29 cellular contexts compared by ENCODE assay signal in the genomic region with DNA sequence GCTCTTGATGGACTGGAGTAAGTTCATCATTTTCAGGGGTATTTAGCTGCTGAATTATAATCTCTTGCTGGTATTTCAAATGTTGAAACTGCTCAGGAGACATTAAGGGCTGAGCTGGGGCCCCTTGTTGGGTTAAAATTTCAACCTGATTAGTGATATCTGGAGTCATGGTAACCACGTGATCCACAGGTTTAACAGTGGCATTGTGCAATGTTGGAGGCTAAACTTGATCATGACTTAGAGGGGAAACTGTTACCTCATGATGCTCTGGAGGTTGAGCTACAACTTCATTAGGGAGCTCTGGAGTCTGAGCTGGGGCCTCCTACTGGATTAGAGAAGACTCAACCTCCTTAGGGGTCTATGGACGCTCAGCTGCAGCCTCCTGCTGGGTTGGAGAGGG. TPM values are rescaled to one million over a fixed set of nuclear protein-coding genes. Genes with fewer than 3 reads are reported as not detected.
"Had no signal": no experiment of that assay in that cellular context is flagged by ENCODE, and none has a peak within 500 bp of the region (broad histone marks: within the 10 kb centered on the region; RNA-seq: fewer than 3 reads in every experiment).

No MANE protein-coding gene starts in this region.

- H3K9me3 Mint-ChIP-seq: activated CD8-positive, alpha-beta T cell treated with anti-CD3 and anti-CD28 coated beads for 36 hours; activated naive CD4-positive, alpha-beta T cell treated with anti-CD3 and anti-CD28 coated beads, Interleukin-2, amount 10 ng/mL, durations not matched to agents 7 days and 5 days; activated naive CD8-positive, alpha-beta T cell treated with anti-CD3 and anti-CD28 coated beads, Interleukin-2, amount 10 ng/mL, durations not matched to agents 7 days and 5 days; activated T-cell treated with anti-CD3 and anti-CD28 coated beads, Interleukin-2, amount 50 U/mL, for 24 hours; activated T-helper 17 cell treated with anti-CD3 and anti-CD28 coated beads, Interleukin-2, amount 50 U/mL, for 72 hours had no signal

- H3K27me3 Mint-ChIP-seq: activated CD8-positive, alpha-beta T cell treated with anti-CD3 and anti-CD28 coated beads for 36 hours; activated T-helper 17 cell treated with anti-CD3 and anti-CD28 coated beads, Interleukin-2, amount 50 U/mL, for 72 hours had no signal

- H3K27ac Mint-ChIP-seq: activated CD8-positive, alpha-beta T cell treated with anti-CD3 and anti-CD28 coated beads for 36 hours; activated naive CD4-positive, alpha-beta T cell treated with anti-CD3 and anti-CD28 coated beads, Interleukin-2, amount 10 ng/mL, durations not matched to agents 7 days and 5 days; activated naive CD8-positive, alpha-beta T cell treated with anti-CD3 and anti-CD28 coated beads, Interleukin-2, amount 10 ng/mL, durations not matched to agents 7 days and 5 days; activated T-cell treated with anti-CD3 and anti-CD28 coated beads, Interleukin-2, amount 50 U/mL, for 24 hours; activated T-helper 17 cell treated with anti-CD3 and anti-CD28 coated beads, Interleukin-2, amount 50 U/mL, for 72 hours had no signal

- H3K9me3 ChIP-seq: breast epithelium, MG63 had no signal

- H3K4me2 ChIP-seq: KMS-11 had no signal

- H3K27me3 ChIP-seq: breast epithelium had no signal

- H3K36me3 Mint-ChIP-seq: activated naive CD4-positive, alpha-beta T cell treated with anti-CD3 and anti-CD28 coated beads, Interleukin-2, amount 10 ng/mL, durations not matched to agents 7 days and 5 days; activated naive CD8-positive, alpha-beta T cell treated with anti-CD3 and anti-CD28 coated beads, Interleukin-2, amount 10 ng/mL, durations not matched to agents 7 days and 5 days had no signal

- ATAC-seq: activated CD8-positive, alpha-beta T cell treated with anti-CD3 and anti-CD28 coated beads for 36 hours; activated T-helper 17 cell treated with anti-CD3 and anti-CD28 coated beads, Interleukin-2, amount 50 U/mL, for 72 hours; Panc1; Right ventricle myocardium inferior had no signal

- H3K4me3 ChIP-seq: breast epithelium, MG63, SK-N-MC had no signal

- DNase-seq: activated CD4-positive, alpha-beta T cell treated with anti-CD3 and anti-CD28 coated beads for 4 hours; activated CD4-positive, CD25-positive, alpha-beta regulatory T cell; activated CD8-positive, alpha-beta T cell treated with anti-CD3 and anti-CD28 coated beads for 36 hours; activated gamma-delta T cell treated with Interleukin-2 at 50 U/mL for 16 hours; activated naive CD4-positive, alpha-beta T cell treated with anti-CD3 and anti-CD28 coated beads, Interleukin-2, amount 10 ng/mL, durations not matched to agents 7 days and 5 days; activated naive CD8-positive, alpha-beta T cell treated with anti-CD3 and anti-CD28 coated beads, Interleukin-2, amount 10 ng/mL, durations not matched to agents 7 days and 5 days; activated T-cell treated with anti-CD3 and anti-CD28 coated beads, Interleukin-2, amount 50 U/mL, for 24 hours; aorta; caudate nucleus; MG63; NCI-H1105; NCI-H1436; NCI-H1694 treated with DMSO at 0.1 percent for 48 hours; NCI-H2029 treated with DMSO at 0.1 percent for 48 hours; NCI-H345; NCI-H510A; NCI-H526 treated with DMSO at 0.1 percent for 48 hours; NCI-H82; OCI-M1; RPMI8226; T-helper 1 cell had no signal

- H3K27ac ChIP-seq: breast epithelium, KMS-11, SK-N-MC, VCaP had no signal

- H3K4me1 ChIP-seq: breast epithelium had no signal

- H3K9ac ChIP-seq: KMS-11 had no signal

- H3K4me3 Mint-ChIP-seq: activated CD8-positive, alpha-beta T cell treated with anti-CD3 and anti-CD28 coated beads for 36 hours; activated naive CD4-positive, alpha-beta T cell treated with anti-CD3 and anti-CD28 coated beads, Interleukin-2, amount 10 ng/mL, durations not matched to agents 7 days and 5 days; activated naive CD8-positive, alpha-beta T cell treated with anti-CD3 and anti-CD28 coated beads, Interleukin-2, amount 10 ng/mL, durations not matched to agents 7 days and 5 days; activated T-cell treated with anti-CD3 and anti-CD28 coated beads, Interleukin-2, amount 50 U/mL, for 24 hours; activated T-helper 17 cell treated with anti-CD3 and anti-CD28 coated beads, Interleukin-2, amount 50 U/mL, for 72 hours had no signal

- H3K36me3 ChIP-seq: breast epithelium, MG63 had no signal

RNA-seq across cellular contexts. Expression of gene PPY, which starts 17.7 kb away (rescaled TPM):
- total RNA-seq: activated CD8-positive, alpha-beta T cell treated with anti-CD3 and anti-CD28 coated beads for 36 hours; activated naive CD8-positive, alpha-beta T cell treated with anti-CD3 and anti-CD28 coated beads, Interleukin-2, amount 10 ng/mL, durations not matched to agents 7 days and 5 days; aorta; breast epithelium; Right ventricle myocardium inferior; T-helper 2 cell treated with Interferon-gamma antibody and Interleukin-4, amounts not matched to agents 100 ng/mL and 5 ng/mL, for 36 hours had no signal
- polyA plus RNA-seq: aorta had no signal

RNA-seq across cellular contexts. Expression of gene PYY, which starts 29.2 kb away (rescaled TPM):
- total RNA-seq: activated naive CD8-positive, alpha-beta T cell treated with anti-CD3 and anti-CD28 coated beads, Interleukin-2, amount 10 ng/mL, durations not matched to agents 7 days and 5 days; activated T-helper 17 cell treated with anti-CD3 and anti-CD28 coated beads, Interleukin-2, amount 50 U/mL, for 72 hours; aorta; Right ventricle myocardium inferior; T-helper 2 cell treated with Interferon-gamma antibody and Interleukin-4, amounts not matched to agents 100 ng/mL and 5 ng/mL, for 36 hours had no signal
